2 cellular contexts compared by ENCODE assay signal in the genomic region with DNA sequence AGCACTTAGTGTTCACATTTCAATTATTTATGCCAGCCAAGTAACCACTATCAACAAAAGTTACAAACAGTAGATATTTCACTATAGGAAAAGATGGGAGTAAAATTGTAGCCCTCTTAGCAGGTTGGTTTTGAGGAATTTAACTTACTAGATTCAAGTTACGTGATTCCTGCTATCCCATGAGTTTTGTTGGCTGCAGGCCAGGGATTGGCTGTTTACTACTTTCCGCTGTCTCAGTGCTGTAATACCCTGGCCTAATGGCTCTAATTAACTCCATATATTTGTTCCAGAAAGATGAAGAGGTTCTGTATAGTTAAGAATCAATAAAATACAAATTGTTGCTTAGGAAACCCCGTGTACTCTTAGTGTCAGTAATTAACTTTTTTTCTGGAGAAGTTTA.
TF ChIP-seq lines count a peak whose summit lies in the region.

No MANE protein-coding gene starts in this region.

TF ChIP-seq in liver, 16 proteins besides CTCF, POLR2A, EP300 and RAD21:
- no peak for TF ChIP-seq TAF1 (conservative IDR thresholded peaks at IDR 0.05)
- TF ChIP-seq, protein P1, sequence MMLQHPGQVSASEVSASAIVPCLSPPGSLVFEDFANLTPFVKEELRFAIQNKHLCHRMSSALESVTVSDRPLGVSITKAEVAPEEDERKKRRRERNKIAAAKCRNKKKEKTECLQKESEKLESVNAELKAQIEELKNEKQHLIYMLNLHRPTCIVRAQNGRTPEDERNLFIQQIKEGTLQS (IDR thresholded peaks at IDR 0.05) = no peak
- TF ChIP-seq, protein P2, sequence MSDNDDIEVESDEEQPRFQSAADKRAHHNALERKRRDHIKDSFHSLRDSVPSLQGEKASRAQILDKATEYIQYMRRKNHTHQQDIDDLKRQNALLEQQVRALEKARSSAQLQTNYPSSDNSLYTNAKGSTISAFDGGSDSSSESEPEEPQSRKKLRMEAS (IDR thresholded peaks at IDR 0.05) = no peak
- TF ChIP-seq, protein P3, sequence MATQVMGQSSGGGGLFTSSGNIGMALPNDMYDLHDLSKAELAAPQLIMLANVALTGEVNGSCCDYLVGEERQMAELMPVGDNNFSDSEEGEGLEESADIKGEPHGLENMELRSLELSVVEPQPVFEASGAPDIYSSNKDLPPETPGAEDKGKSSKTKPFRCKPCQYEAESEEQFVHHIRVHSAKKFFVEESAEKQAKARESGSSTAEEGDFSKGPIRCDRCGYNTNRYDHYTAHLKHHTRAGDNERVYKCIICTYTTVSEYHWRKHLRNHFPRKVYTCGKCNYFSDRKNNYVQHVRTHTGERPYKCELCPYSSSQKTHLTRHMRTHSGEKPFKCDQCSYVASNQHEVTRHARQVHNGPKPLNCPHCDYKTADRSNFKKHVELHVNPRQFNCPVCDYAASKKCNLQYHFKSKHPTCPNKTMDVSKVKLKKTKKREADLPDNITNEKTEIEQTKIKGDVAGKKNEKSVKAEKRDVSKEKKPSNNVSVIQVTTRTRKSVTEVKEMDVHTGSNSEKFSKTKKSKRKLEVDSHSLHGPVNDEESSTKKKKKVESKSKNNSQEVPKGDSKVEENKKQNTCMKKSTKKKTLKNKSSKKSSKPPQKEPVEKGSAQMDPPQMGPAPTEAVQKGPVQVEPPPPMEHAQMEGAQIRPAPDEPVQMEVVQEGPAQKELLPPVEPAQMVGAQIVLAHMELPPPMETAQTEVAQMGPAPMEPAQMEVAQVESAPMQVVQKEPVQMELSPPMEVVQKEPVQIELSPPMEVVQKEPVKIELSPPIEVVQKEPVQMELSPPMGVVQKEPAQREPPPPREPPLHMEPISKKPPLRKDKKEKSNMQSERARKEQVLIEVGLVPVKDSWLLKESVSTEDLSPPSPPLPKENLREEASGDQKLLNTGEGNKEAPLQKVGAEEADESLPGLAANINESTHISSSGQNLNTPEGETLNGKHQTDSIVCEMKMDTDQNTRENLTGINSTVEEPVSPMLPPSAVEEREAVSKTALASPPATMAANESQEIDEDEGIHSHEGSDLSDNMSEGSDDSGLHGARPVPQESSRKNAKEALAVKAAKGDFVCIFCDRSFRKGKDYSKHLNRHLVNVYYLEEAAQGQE (IDR thresholded peaks at IDR 0.05) = peak; percentile 95
- TF ChIP-seq NR2F2 (IDR thresholded peaks at IDR 0.05) = no peak
TF ChIP-seq in liver: peak in this region for 1.

TF ChIP-seq in HepG2, 621 proteins besides CTCF, POLR2A, EP300 and RAD21:
- no peak for TF ChIP-seq SETDB1 (CRISPR knock-in tag; IDR thresholded peaks at IDR 0.05; ENCODE audit: borderline replicate concordance)
- TF ChIP-seq, protein P4, sequence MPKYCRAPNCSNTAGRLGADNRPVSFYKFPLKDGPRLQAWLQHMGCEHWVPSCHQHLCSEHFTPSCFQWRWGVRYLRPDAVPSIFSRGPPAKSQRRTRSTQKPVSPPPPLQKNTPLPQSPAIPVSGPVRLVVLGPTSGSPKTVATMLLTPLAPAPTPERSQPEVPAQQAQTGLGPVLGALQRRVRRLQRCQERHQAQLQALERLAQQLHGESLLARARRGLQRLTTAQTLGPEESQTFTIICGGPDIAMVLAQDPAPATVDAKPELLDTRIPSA (CRISPR knock-in tag; IDR thresholded peaks at IDR 0.05; ENCODE audit: borderline replicate concordance) = no peak
- TF ChIP-seq, protein P5, sequence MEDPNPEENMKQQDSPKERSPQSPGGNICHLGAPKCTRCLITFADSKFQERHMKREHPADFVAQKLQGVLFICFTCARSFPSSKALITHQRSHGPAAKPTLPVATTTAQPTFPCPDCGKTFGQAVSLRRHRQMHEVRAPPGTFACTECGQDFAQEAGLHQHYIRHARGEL (CRISPR knock-in tag; IDR thresholded peaks at IDR 0.05) = no peak
- TF ChIP-seq, protein P6, sequence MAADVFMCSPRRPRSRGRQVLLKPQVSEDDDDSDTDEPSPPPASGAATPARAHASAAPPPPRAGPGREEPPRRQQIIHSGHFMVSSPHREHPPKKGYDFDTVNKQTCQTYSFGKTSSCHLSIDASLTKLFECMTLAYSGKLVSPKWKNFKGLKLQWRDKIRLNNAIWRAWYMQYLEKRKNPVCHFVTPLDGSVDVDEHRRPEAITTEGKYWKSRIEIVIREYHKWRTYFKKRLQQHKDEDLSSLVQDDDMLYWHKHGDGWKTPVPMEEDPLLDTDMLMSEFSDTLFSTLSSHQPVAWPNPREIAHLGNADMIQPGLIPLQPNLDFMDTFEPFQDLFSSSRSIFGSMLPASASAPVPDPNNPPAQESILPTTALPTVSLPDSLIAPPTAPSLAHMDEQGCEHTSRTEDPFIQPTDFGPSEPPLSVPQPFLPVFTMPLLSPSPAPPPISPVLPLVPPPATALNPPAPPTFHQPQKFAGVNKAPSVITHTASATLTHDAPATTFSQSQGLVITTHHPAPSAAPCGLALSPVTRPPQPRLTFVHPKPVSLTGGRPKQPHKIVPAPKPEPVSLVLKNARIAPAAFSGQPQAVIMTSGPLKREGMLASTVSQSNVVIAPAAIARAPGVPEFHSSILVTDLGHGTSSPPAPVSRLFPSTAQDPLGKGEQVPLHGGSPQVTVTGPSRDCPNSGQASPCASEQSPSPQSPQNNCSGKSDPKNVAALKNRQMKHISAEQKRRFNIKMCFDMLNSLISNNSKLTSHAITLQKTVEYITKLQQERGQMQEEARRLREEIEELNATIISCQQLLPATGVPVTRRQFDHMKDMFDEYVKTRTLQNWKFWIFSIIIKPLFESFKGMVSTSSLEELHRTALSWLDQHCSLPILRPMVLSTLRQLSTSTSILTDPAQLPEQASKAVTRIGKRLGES (CRISPR knock-in tag; IDR thresholded peaks at IDR 0.05; ENCODE audit: borderline replicate concordance) = no peak
